Comparison of ENCODE assay signal across 1 cellular context in the genomic region with DNA sequence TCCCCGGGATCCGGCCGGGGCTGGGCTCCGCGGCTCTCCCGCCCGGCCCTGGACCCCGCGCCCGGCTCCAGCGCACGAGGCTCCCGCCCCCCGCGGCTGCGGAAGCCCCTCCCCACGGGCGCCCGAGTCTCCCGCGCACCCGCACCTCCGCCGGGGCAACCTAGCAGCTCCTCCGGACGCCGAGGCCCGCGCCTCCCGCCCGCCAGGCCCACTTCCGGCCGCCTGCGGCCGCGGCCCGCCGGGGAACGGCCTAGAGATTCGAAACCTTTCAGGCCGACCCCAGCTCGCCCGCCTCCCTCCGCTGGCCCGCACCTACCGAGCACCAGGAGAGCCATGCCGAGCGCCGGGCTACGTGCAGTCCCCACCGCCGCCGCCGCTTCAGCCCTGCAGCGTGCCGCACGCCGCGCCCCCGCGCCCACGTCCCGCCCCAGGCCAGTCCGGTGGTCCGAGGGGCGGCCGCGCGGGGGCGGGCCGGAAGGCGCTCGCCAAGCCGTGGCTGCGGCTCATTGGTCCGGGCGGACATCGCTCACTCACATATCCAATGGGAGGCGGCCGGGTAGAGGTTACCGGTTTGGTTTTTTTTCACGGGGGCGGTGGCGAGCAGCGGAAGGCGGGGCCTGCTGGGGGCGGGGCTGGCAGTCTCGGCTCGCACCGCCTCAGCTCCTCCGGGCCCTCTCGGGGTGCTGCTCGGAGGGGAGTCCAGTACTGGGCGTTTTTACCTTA.
A peak's percentile ranks its signal among the peaks of the same experiment; 100 is the strongest.
TF ChIP-seq lines count a peak whose summit lies in the region.

A gene with protein sequence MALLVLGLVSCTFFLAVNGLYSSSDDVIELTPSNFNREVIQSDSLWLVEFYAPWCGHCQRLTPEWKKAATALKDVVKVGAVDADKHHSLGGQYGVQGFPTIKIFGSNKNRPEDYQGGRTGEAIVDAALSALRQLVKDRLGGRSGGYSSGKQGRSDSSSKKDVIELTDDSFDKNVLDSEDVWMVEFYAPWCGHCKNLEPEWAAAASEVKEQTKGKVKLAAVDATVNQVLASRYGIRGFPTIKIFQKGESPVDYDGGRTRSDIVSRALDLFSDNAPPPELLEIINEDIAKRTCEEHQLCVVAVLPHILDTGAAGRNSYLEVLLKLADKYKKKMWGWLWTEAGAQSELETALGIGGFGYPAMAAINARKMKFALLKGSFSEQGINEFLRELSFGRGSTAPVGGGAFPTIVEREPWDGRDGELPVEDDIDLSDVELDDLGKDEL (minus strand): TSS at position 424 of the 723 bp plus-strand sequence. CDS start 89 bp downstream, at position 335.

TF ChIP-seq in GM23338, 12 proteins besides CTCF, POLR2A, EP300 and RAD21 (continued from another document):
- no peak for TF ChIP-seq REST (IDR thresholded peaks at IDR 0.05; ENCODE audit: unreplicated experiment)
- no peak for TF ChIP-seq STAT1 (IDR thresholded peaks at IDR 0.05; ENCODE audit: unreplicated experiment)
- no peak for TF ChIP-seq EZH2 (IDR thresholded peaks at IDR 0.05; ENCODE audit: low read depth, unreplicated experiment)
- no peak for TF ChIP-seq NANOG (IDR thresholded peaks at IDR 0.05; ENCODE audit: borderline replicate concordance)
- no peak for TF ChIP-seq JUNB (IDR thresholded peaks at IDR 0.05; ENCODE audit: unreplicated experiment)
- no peak for TF ChIP-seq ZNF462 (CRISPR knock-in tag; IDR thresholded peaks at IDR 0.05)
- TF ChIP-seq, protein P1, sequence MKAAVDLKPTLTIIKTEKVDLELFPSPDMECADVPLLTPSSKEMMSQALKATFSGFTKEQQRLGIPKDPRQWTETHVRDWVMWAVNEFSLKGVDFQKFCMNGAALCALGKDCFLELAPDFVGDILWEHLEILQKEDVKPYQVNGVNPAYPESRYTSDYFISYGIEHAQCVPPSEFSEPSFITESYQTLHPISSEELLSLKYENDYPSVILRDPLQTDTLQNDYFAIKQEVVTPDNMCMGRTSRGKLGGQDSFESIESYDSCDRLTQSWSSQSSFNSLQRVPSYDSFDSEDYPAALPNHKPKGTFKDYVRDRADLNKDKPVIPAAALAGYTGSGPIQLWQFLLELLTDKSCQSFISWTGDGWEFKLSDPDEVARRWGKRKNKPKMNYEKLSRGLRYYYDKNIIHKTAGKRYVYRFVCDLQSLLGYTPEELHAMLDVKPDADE (IDR thresholded peaks at IDR 0.05) = peak; percentile 41; the same call in 1 of the 2 replicates
- peak; percentile 83 for TF ChIP-seq CREB1 (CRISPR knock-in tag; IDR thresholded peaks at IDR 0.05; ENCODE audit: low read depth)
- peak; percentile 79 for TF ChIP-seq POLR2AphosphoS5 (IDR thresholded peaks at IDR 0.05; ENCODE audit: low read depth)
- no peak for TF ChIP-seq ZNF114 (CRISPR knock-in tag; IDR thresholded peaks at IDR 0.05)
- TF ChIP-seq ZNF331 (CRISPR knock-in tag; IDR thresholded peaks at IDR 0.05; ENCODE audit: low read depth) = no peak
